ENCODE assay signal across 25 cellular contexts in genomic region chr22:28658448-28658847, GRCh38.
"Had no signal": no experiment of that assay in that cellular context is flagged by ENCODE, and none has a peak within 500 bp of the region (broad histone marks: within the 10 kb centered on the region; RNA-seq: fewer than 3 reads in every experiment).

No MANE protein-coding gene starts in this region.

- H3K4me3 Mint-ChIP-seq: effector memory CD8-positive, alpha-beta T cell; endodermal cell; mesothelial cell of epicardium; naive B cell; naive thymus-derived CD8-positive, alpha-beta T cell had no signal

- H3K36me3 Mint-ChIP-seq: naive thymus-derived CD8-positive, alpha-beta T cell had no signal

- H3K9me3 Mint-ChIP-seq: effector memory CD8-positive, alpha-beta T cell; naive B cell had no signal

- H3K4me3 ChIP-seq: coronary artery, dorsolateral prefrontal cortex, esophagus squamous epithelium, gastrocnemius medialis, heart right ventricle, left lung, lower lobe of right lung, mucosa of descending colon had no signal

- H3K36me3 ChIP-seq: esophagus squamous epithelium, gastrocnemius medialis, heart right ventricle, left lung, lower lobe of right lung had no signal

- H3K27ac Mint-ChIP-seq: effector memory CD8-positive, alpha-beta T cell; endodermal cell; mesothelial cell of epicardium; naive B cell had no signal

- H3K27ac ChIP-seq: coronary artery, dorsolateral prefrontal cortex, epithelial cell of prostate, esophagus squamous epithelium, gastrocnemius medialis, heart right ventricle, left lung, lower lobe of right lung had no signal

- H3K4me1 Mint-ChIP-seq: naive B cell; naive thymus-derived CD8-positive, alpha-beta T cell had no signal

- DNase-seq: dermis blood vessel endothelial cell; dorsolateral prefrontal cortex; effector CD8-positive, alpha-beta T cell; effector memory CD8-positive, alpha-beta T cell; endodermal cell; erythroblast; esophagus squamous epithelium; foreskin fibroblast; foreskin melanocyte; gastrocnemius medialis; glutamatergic neuron; head of caudate nucleus; heart right ventricle; hippocampal formation; left cardiac atrium; left lung; left ventricle myocardium superior; lower lobe of right lung; mesenchymal stem cell; mucosa of descending colon; naive B cell; naive thymus-derived CD8-positive, alpha-beta T cell had no signal

- H3K9me3 ChIP-seq: esophagus squamous epithelium, gastrocnemius medialis, heart right ventricle, left lung, lower lobe of right lung, mucosa of descending colon had no signal
